ENCODE assay signal across 7 cellular contexts in the genomic region with DNA sequence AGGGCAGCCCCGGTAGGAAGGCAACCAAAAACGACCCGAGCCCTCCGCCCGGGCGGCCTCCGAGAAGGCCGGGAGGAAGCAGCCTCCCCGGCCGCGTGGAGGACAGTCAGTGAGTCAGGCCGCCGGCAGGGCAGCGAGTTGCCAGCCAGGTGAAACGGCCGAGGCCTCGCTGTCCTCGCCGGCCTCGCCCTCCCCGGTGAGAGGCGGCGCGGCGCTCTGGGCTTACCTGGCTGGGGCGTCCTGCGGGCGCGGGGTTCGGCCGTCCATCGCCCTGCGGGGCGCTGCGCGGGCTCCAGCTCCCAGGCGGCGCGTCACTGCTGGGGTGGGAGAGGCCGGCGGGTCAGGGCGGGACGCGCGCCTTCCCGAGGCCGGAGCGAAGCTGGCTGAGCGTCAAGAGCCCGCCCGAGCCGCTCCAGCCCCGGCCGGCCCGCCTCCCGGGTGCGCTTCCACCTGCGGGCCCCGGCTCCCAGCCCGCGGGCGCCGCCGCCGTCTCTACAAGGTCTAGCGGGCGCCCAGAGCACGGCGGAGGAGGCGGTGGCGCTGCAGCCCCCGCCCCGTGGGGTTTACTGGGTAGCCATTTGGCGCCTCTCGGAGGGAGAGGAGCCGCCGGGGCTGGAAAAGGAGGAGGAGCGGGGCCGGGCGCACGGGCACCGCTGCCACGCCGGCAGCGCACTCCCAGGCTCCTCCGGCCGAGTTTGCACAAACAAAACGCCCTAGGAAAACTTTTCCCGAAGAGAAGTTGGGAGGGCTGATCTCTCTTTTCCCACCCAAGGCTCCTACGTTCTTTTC. TPM values are rescaled to one million over a fixed set of nuclear protein-coding genes. Genes with fewer than 3 reads are reported as not detected.
DNase-seq lines count a peak whose midpoint lies in the region; ATAC-seq, FAIRE-seq and TF ChIP-seq lines count a peak whose summit lies in the region.

No MANE protein-coding gene starts in this region.

- H3K4me1 ChIP-seq in ES-I3 (ENCODE audit: insufficient read depth, low read length), result peaks cover 9% of the 10 kb centered on the region; the same call in 1 of the 2 replicates
- peaks cover 24% of the 10 kb centered on the region for H3K4me1 ChIP-seq in skeletal muscle satellite cell (ENCODE audit: control insufficient read depth, insufficient read depth, low read length)

- H3K4me3 ChIP-seq in bronchial epithelial cell (ENCODE audit: low read depth, low read length) (peak overlapping the region; percentile 73), skeletal muscle satellite cell (ENCODE audit: low read length) (peak overlapping the region; percentile 96)

- H3K9ac ChIP-seq in ES-I3 (ENCODE audit: low read depth, low read length), result peak overlapping the region; percentile 97
- H3K9ac ChIP-seq in skeletal muscle satellite cell (ENCODE audit: low read depth, low read length), result peak overlapping the region; percentile 82

- peak; percentile 10 for TF ChIP-seq CTCF in bronchial epithelial cell (IDR thresholded peaks at IDR 0.05; ENCODE audit: insufficient read depth, low read length, severe bottlenecking)

- DNase-seq in HUDEP-2 (lab: John Stamatoyannopoulos, UW; ENCODE audit: unreplicated experiment in 76 of 76) (peak in 74 of 76 experiments; percentile 32 to 84 (median 72)), RPMI8226 (peak; percentile 91), bronchial epithelial cell (ENCODE audit: low read depth) (peak; percentile 38), iPS-NIHi7 (ENCODE audit: extremely low spot score) (peak; percentile 82)

- no peak for FAIRE-seq in bronchial epithelial cell (lab: Jason Lieb, UNC)

- no peaks in the 10 kb centered on the region for H3K36me3 ChIP-seq in ES-I3 (ENCODE audit: insufficient read depth, low read length)
- H3K36me3 ChIP-seq in bronchial epithelial cell (ENCODE audit: control insufficient read depth, insufficient read depth, low read length), result no peaks in the 10 kb centered on the region
- no peaks in the 10 kb centered on the region for H3K36me3 ChIP-seq in skeletal muscle satellite cell (ENCODE audit: insufficient read depth, low read length)

- H3K4me2 ChIP-seq in skeletal muscle satellite cell (ENCODE audit: low read length), result peak overlapping the region; percentile 91

- peak; percentile 72 for ATAC-seq in GM21515 (IDR thresholded peaks at IDR 0.05; ENCODE audit: unreplicated experiment)

- no peaks in the 10 kb centered on the region for H3K9me3 ChIP-seq in ES-I3 (ENCODE audit: control insufficient read depth, insufficient read depth, low read length)
- H3K9me3 ChIP-seq in skeletal muscle satellite cell (replicated peaks; ENCODE audit: low read length), result no peaks in the 10 kb centered on the region

- H3K27me3 ChIP-seq in bronchial epithelial cell (ENCODE audit: control insufficient read depth, insufficient read depth, low read length), result no peaks in the 10 kb centered on the region
- H3K27me3 ChIP-seq in skeletal muscle satellite cell (ENCODE audit: control insufficient read depth, insufficient read depth, low read length), result no peaks in the 10 kb centered on the region

RNA-seq across cellular contexts. Expression of gene COBLL1, which starts 0.5 kb away (rescaled TPM):
- total RNA-seq in bronchial epithelial cell, result 10.5 and 18.9 TPM in 2 replicates
- 3.1 and 7.6 TPM in 2 replicates for total RNA-seq in skeletal muscle satellite cell (2012; rRNA removed)

Comparison
In these comparisons a context has a peak if more than half of its experiments do, and no peak if none do; other contexts are left out.
1. Peak in every context shown above with its lines: DNase-seq, ATAC-seq and H3K4me3 ChIP-seq.
2. DNase-seq: peak in every context shown above with its lines; median percentile 91 in RPMI8226; 82 in iPS-NIHi7; 72 in HUDEP-2; 38 in bronchial epithelial cell.